In genomic region chr6:68639826-68640505, GRCh38 we compare ENCODE assay signal across 10 cellular contexts. TPM values are rescaled to one million over a fixed set of nuclear protein-coding genes. Genes with fewer than 3 reads are reported as not detected.
DNase-seq lines count a peak whose midpoint lies in the region; ATAC-seq, FAIRE-seq and TF ChIP-seq lines count a peak whose summit lies in the region.
"Had no signal": no experiment of that assay in that cellular context is flagged by ENCODE, and none has a peak within 500 bp of the region (broad histone marks: within the 10 kb centered on the region; RNA-seq: fewer than 3 reads in every experiment).

No MANE protein-coding gene starts in this region.

- H3K4me1 ChIP-seq in liver (ENCODE audit: control insufficient read depth in 4 of 4, insufficient read depth in 4 of 4, low read length in 3 of 4), result peaks cover 4 to 21% (median 14%) of the 10 kb centered on the region in 4 donors
- H3K4me1 ChIP-seq in HepG2 (ENCODE audit: insufficient read depth, low read length), result peaks cover 6% of the 10 kb centered on the region; the same call in 1 of the 2 replicates
- no peaks in the 10 kb centered on the region for H3K4me1 ChIP-seq in fibroblast of lung (ENCODE audit: control insufficient read depth, extremely low read depth, insufficient read depth, low read length)
- no peaks in the 10 kb centered on the region for H3K4me1 ChIP-seq in mucosa of rectum (ENCODE audit: control insufficient read depth in 2 of 2, insufficient read depth in 2 of 2, low read length in 2 of 2)

- H3K4me3 ChIP-seq in liver (ENCODE audit: low read depth in 1 of 3, low read length in 3 of 3), result peak overlapping the region in 2 of 3 donors; percentile 33 to 42
- no peak overlapping the region for H3K4me3 ChIP-seq in HepG2 (replicated peaks in 1 of 3; ENCODE audit: insufficient read depth in 1 of 3, low read depth in 2 of 3, low read length in 3 of 3)
- peak overlapping the region in 2 of 4 experiments; percentile 9 to 54 for H3K4me3 ChIP-seq in fibroblast of lung (replicated peaks in 1 of 4; ENCODE audit: control extremely low read depth in 1 of 4, insufficient read depth in 1 of 4, low read depth in 3 of 4, low read length in 4 of 4)
- peak overlapping the region; percentile 27 to 62 for H3K4me3 ChIP-seq in mucosa of rectum (ENCODE audit: low read length in 2 of 2)

- no peak for TF ChIP-seq EP300 in HepG2 (IDR thresholded peaks at IDR 0.05; ENCODE audit: low read depth in 2 of 2, low read length in 2 of 2)
- TF ChIP-seq EP300 in HepG2 (CRISPR knock-in tag; IDR thresholded peaks at IDR 0.05; ENCODE audit: borderline replicate concordance), result no peak

- TF ChIP-seq RAD21 in liver (IDR thresholded peaks at IDR 0.05), result no peak
- no peak for TF ChIP-seq RAD21 in HepG2 (CRISPR knock-in tag; IDR thresholded peaks at IDR 0.05)

- intact Hi-C loops in HepG2 (cut with micrococcal nuclease; ENCODE audit: unreplicated experiment), result loop anchor here (2.0 to 5.0 kb wide), 3 partner anchors 329 to 1467 kb away; no protein-coding TSS in a partner anchor

- H3K79me2 ChIP-seq in HepG2 (ENCODE audit: insufficient read depth, low read length), result no peaks in the 10 kb centered on the region
- H3K79me2 ChIP-seq in fibroblast of lung (ENCODE audit: control insufficient read depth, insufficient read depth, low read length), result no peaks in the 10 kb centered on the region

- BruUV-seq in HepG2 (replicated peaks; lab: Mats Ljungman, UMichigan), result no TSS peak

- in situ Hi-C loops in HepG2 (cut with HindIII; ENCODE audit: extremely low pct_ligation_motif_present, low pct_unique_long_range_greater_than_20kb), result loop anchor here (25.0 kb wide), 2 partner anchors 322 to 1472 kb away; no protein-coding TSS in a partner anchor

- no peak for TF ChIP-seq POLR2A in HepG2 (IDR thresholded peaks at IDR 0.05; ENCODE audit: insufficient read depth in 1 of 2, low read depth in 2 of 2, low read length in 2 of 2)

- H4K20me1 ChIP-seq in HepG2 (ENCODE audit: insufficient read depth, low read length) (no peaks in the 10 kb centered on the region), fibroblast of lung (ENCODE audit: control insufficient read depth, extremely low read depth, insufficient read depth, low read length) (no peaks in the 10 kb centered on the region)

- H3K27me3 ChIP-seq in liver (ENCODE audit: control insufficient read depth in 4 of 4, insufficient read depth in 4 of 4, low read length in 3 of 4) (peaks cover 0 to 23% (median 3%) of the 10 kb centered on the region in 4 donors), HepG2 (ENCODE audit: control insufficient read depth in 1 of 2, insufficient read depth in 2 of 2, low read length in 2 of 2) (peaks cover 0 to 6% of the 10 kb centered on the region in 2 experiments; a peak in 1 of 5 replicates), fibroblast of lung (ENCODE audit: control insufficient read depth, insufficient read depth, low read length) (peaks cover 9% of the 10 kb centered on the region), mucosa of rectum (ENCODE audit: control insufficient read depth in 2 of 2, insufficient read depth in 2 of 2, low read length in 2 of 2) (peaks cover 9 to 10% of the 10 kb centered on the region in 2 donors)

- POLR2A ChIA-PET in HepG2 (lab: Yijun Ruan, JAX), result no interaction called here

- WGBS in liver, result 10% methylated on average over 13 of the region's 13 CpGs
- WGBS in HepG2 (ENCODE audit: low lambda C conversion rate), result 25% methylated on average over 13 of the region's 13 CpGs

- no peak overlapping the region for H3K4me2 ChIP-seq in HepG2 (ENCODE audit: low read depth, low read length)
- H3K4me2 ChIP-seq in fibroblast of lung (ENCODE audit: extremely low read depth, insufficient read depth, low read length), result peak overlapping the region; percentile 48

- H3K36me3 ChIP-seq in liver (ENCODE audit: control insufficient read depth in 4 of 4, insufficient read depth in 3 of 4, low read depth in 1 of 4, low read length in 3 of 4), result no peaks in the 10 kb centered on the region
- H3K36me3 ChIP-seq in HepG2 (replicated peaks in 1 of 2; ENCODE audit: control insufficient read depth in 1 of 2, insufficient read depth in 2 of 2, low read length in 2 of 2), result no peaks in the 10 kb centered on the region
- no peaks in the 10 kb centered on the region for H3K36me3 ChIP-seq in fibroblast of lung (ENCODE audit: control insufficient read depth, insufficient read depth, low read length)
- no peaks in the 10 kb centered on the region for H3K36me3 ChIP-seq in mucosa of rectum (ENCODE audit: control insufficient read depth in 2 of 2, insufficient read depth in 2 of 2, low read length in 2 of 2)

- H2AFZ ChIP-seq in HepG2 (ENCODE audit: low read length), result no peak overlapping the region
- peak overlapping the region; percentile 20 for H2AFZ ChIP-seq in fibroblast of lung (ENCODE audit: low read length)

- H3K27ac ChIP-seq in liver (ENCODE audit: low read depth in 1 of 2, low read length in 2 of 2) (peak overlapping the region in 1 of 2 donors; percentile 0), HepG2 (ENCODE audit: extremely low read length, insufficient read depth, low read length) (no peak overlapping the region), fibroblast of lung (ENCODE audit: insufficient read depth, low read length) (no peak overlapping the region), mucosa of rectum (ENCODE audit: low read depth in 2 of 2, low read length in 2 of 2) (no peak overlapping the region)

- no peak overlapping the region for H3K9ac ChIP-seq in liver (ENCODE audit: low read depth in 1 of 2, low read length in 2 of 2)
- no peak overlapping the region for H3K9ac ChIP-seq in HepG2 (ENCODE audit: insufficient read depth, low read depth, low read length)
- H3K9ac ChIP-seq in fibroblast of lung (ENCODE audit: insufficient read depth, low read length), result no peak overlapping the region
- no peak overlapping the region for H3K9ac ChIP-seq in mucosa of rectum (ENCODE audit: low read depth in 1 of 2, low read length in 2 of 2)

- TF ChIP-seq CTCF in liver (IDR thresholded peaks at IDR 0.05; ENCODE audit: low read depth, low read length, missing input control) (no peak), HepG2 (CRISPR knock-in tag; IDR thresholded peaks at IDR 0.05) (no peak), fibroblast of lung (conservative IDR thresholded peaks at IDR 0.05 in 1 of 2, IDR thresholded peaks at IDR 0.05 in 1 of 2; ENCODE audit: low read depth in 1 of 2, low read length in 2 of 2) (no peak)

- CTCF ChIA-PET in HepG2 (lab: Yijun Ruan, JAX; ENCODE audit: low intra/inter-chr PET ratio, low total read pairs), result no interaction called here

- ATAC-seq in HepG2 (no peak), GM18873 (IDR thresholded peaks at IDR 0.05; ENCODE audit: low FRiP score, unreplicated experiment) (no peak)
- ATAC-seq: natural killer cell had no signal

- H3K9me3 ChIP-seq in liver (ENCODE audit: control insufficient read depth in 4 of 4, low read length in 3 of 4) (no peaks in the 10 kb centered on the region), HepG2 (ENCODE audit: low read length) (no peaks in the 10 kb centered on the region), fibroblast of lung (ENCODE audit: control insufficient read depth, insufficient read depth, low read depth, low read length) (no peaks in the 10 kb centered on the region), mucosa of rectum (ENCODE audit: control insufficient read depth in 2 of 2, low read length in 2 of 2) (no peaks in the 10 kb centered on the region)

- no peak for FAIRE-seq in HepG2 (lab: Jason Lieb, UNC)

- DNase-seq in HepG2 (ENCODE audit: low spot score), result no peak
- DNase-seq in fibroblast of lung (ENCODE audit: low read depth in 2 of 2), result peak in 1 of 2 donors; percentile 13
- no peak for DNase-seq in activated naive CD4-positive, alpha-beta T cell treated with anti-CD3 and anti-CD28 coated beads, Interleukin-2, amount 50 U/mL, for 16 hours
- no peak for DNase-seq in activated CD4-positive, alpha-beta T cell treated with anti-CD3 and anti-CD28 coated beads, Interleukin-2, amount 50 U/mL, for 48 hours
- DNase-seq in NCI-H146 treated with DMSO at 0.1 percent for 48 hours (lab: John Stamatoyannopoulos, UW; ENCODE audit: unreplicated experiment), result no peak
- DNase-seq: natural killer cell had no signal

TF ChIP-seq in liver, 16 proteins besides CTCF, POLR2A, EP300 and RAD21 (continues in another document):
- TF ChIP-seq GABPA (IDR thresholded peaks at IDR 0.05 in 1 of 2, conservative IDR thresholded peaks at IDR 0.05 in 1 of 2) (no peak), FOXA1 (IDR thresholded peaks at IDR 0.05) (no peak)

RNA-seq across cellular contexts. Expression of gene ADGRB3, which starts 4.9 kb away (rescaled TPM):
- total RNA-seq in liver (1 to 10 TPM in 1 of 2 donors, under 1 TPM in 1; 0.75 to 2.3 TPM), HepG2 (2016; rRNA removed; fragmentation: Illumina TruSeq; extraction: Trizol) (not detected in 2 replicates), fibroblast of lung (0.33 and 0.77 TPM in 2 replicates)
- polyA plus RNA-seq in liver (under 1 TPM; 0.21 TPM), HepG2 (2011; rRNA removed) (not detected in 2 replicates), fibroblast of lung (0.01 TPM in 1 of 2 replicates, not detected in the other)
- total RNA-seq in HepG2 (2016; cell fraction: cytosol; rRNA removed; fragmentation: Illumina TruSeq; extraction: Trizol; ENCODE audit: low read depth), result not detected in 2 replicates
- total RNA-seq in HepG2 (2016; cell fraction: insoluble cytoplasmic fraction; rRNA removed; fragmentation: Illumina TruSeq; extraction: Trizol), result not detected in 2 replicates
- total RNA-seq in HepG2 (2016; cell fraction: membrane; rRNA removed; fragmentation: Illumina TruSeq; extraction: Trizol), result not detected in 2 replicates
- total RNA-seq in HepG2 (2016; cell fraction: nucleus; rRNA removed; fragmentation: Illumina TruSeq; extraction: Trizol), result not detected in 2 replicates
- not detected in 2 replicates for polyA plus RNA-seq in HepG2 (2011; cell fraction: cytosol; rRNA removed)
- not detected in 2 replicates for polyA plus RNA-seq in HepG2 (2011; cell fraction: nucleus; rRNA removed)
- polyA plus RNA-seq in HepG2 (2012), result not detected in 2 replicates
- polyA plus RNA-seq in HepG2 (2016; cell fraction: cytosol; fragmentation: Illumina TruSeq; extraction: Trizol; ENCODE audit: low read depth), result not detected in 2 replicates
- not detected in 2 replicates for polyA plus RNA-seq in HepG2 (2016; cell fraction: insoluble cytoplasmic fraction; fragmentation: Illumina TruSeq; extraction: Trizol; ENCODE audit: low read depth)
- not detected in 2 replicates for polyA plus RNA-seq in HepG2 (2016; cell fraction: membrane; fragmentation: Illumina TruSeq; extraction: Trizol; ENCODE audit: low read depth)
- not detected in 2 replicates for polyA plus RNA-seq in HepG2 (2016; cell fraction: nucleus; fragmentation: Illumina TruSeq; extraction: Trizol; ENCODE audit: insufficient read depth, low read depth)
- not detected in 2 replicates for polyA minus RNA-seq in HepG2 (2011; rRNA and poly(A)+ RNA removed; ENCODE audit: low replicate concordance)
- polyA minus RNA-seq in HepG2 (2011; cell fraction: cytosol; rRNA and poly(A)+ RNA removed), result not detected in 2 replicates
- polyA minus RNA-seq in HepG2 (2011; cell fraction: nucleus; rRNA and poly(A)+ RNA removed), result not detected in 2 replicates
- polyA plus RNA-seq in fibroblast of lung (2012), result not detected in 2 replicates
- polyA minus RNA-seq in fibroblast of lung (ENCODE audit: low replicate concordance), result not detected in 2 replicates
- total RNA-seq: natural killer cell had no signal
- polyA plus RNA-seq: AG04450 had no signal

Comparison
In these comparisons a context has a peak if more than half of its experiments do, and no peak if none do; other contexts are left out.
1. H3K4me3 ChIP-seq: peak in liver (2 of 3) and mucosa of rectum (2 of 2); none in HepG2 (0 of 3).